Comparison of ENCODE assay signal across 9 cellular contexts in the genomic region with DNA sequence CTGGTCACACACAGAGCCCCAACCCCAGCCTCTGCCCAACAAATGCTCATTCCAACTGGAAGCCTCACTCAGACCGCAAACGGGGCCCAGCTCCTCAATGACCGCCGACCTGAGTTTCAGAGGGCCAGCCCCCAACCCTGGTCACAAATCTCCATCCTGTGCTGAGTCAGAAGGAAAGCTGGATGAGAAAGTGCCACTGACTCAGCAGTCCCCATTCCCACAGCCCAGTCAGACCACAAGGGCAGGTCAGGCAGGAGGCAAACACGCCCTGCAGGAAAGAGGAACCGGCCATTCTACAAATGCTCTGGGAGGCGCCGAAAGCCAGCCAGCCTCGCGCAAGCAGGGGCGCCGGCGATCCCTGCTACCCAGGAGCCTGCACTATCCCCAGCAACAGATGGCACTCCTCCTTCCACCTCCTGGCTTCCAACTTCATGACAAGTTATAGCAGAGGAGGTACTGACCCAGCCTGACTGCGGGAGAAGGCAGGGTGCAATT. TPM values are rescaled to one million over a fixed set of nuclear protein-coding genes. Genes with fewer than 3 reads are reported as not detected.
A peak's percentile ranks its signal among the peaks of the same experiment; 100 is the strongest.
DNase-seq lines count a peak whose midpoint lies in the region; TF ChIP-seq lines count a peak whose summit lies in the region.
"Had no signal": no experiment of that assay in that cellular context is flagged by ENCODE, and none has a peak within 500 bp of the region (broad histone marks: within the 10 kb centered on the region; RNA-seq: fewer than 3 reads in every experiment).

No MANE protein-coding gene starts in this region.

- no peak overlapping the region for H3K4me3 ChIP-seq in Caco-2 (ENCODE audit: low read depth, low read length)
- H3K4me3 ChIP-seq in choroid plexus epithelial cell (ENCODE audit: low read depth, low read length), result no peak overlapping the region
- H3K4me3 ChIP-seq in HAP-1, result no peak overlapping the region

- intact Hi-C loops in Caco-2 (cut with micrococcal nuclease; ENCODE audit: unreplicated experiment), result no loop called here

- H3K4me1 ChIP-seq in Caco-2 (no peaks in the 10 kb centered on the region), HAP-1 (no peaks in the 10 kb centered on the region)

- H3K27me3 Mint-ChIP-seq in Caco-2 (ENCODE audit: insufficient read depth, unreplicated experiment), result no peaks in the 10 kb centered on the region
- no peaks in the 10 kb centered on the region for H3K27me3 Mint-ChIP-seq in nephron (ENCODE audit: low read depth)

- H3K9me3 ChIP-seq in Caco-2 (no peaks in the 10 kb centered on the region), HAP-1 (no peaks in the 10 kb centered on the region)

- no TSS peak for BruUV-seq in Caco-2 (replicated peaks; lab: Mats Ljungman, UMichigan)

- H3K4me1 Mint-ChIP-seq in Caco-2 (ENCODE audit: low read depth, unreplicated experiment) (peaks cover 9% of the 10 kb centered on the region), nephron (peaks cover 28% of the 10 kb centered on the region)

- no peak overlapping the region for H3K4me3 Mint-ChIP-seq in Caco-2 (ENCODE audit: unreplicated experiment)
- no peak overlapping the region for H3K4me3 Mint-ChIP-seq in nephron

- H3K27ac Mint-ChIP-seq in Caco-2 (ENCODE audit: unreplicated experiment), result peak overlapping the region; percentile 21
- peak overlapping the region in 2 of 3 experiments; percentile 15 to 37 for H3K27ac Mint-ChIP-seq in nephron

- H3K27me3 ChIP-seq in Caco-2 (replicated peaks; ENCODE audit: control insufficient read depth, insufficient read depth, low read length) (no peaks in the 10 kb centered on the region), HAP-1 (ENCODE audit: low read depth) (no peaks in the 10 kb centered on the region)

- POLR2A ChIA-PET in Caco-2 (lab: Charles Lee) (no interaction called here), HEK293T (lab: Yijun Ruan, JAX) (interaction anchor here (0.8 to 1.3 kb wide), 2 partner anchors 11 to 54 kb away, joined by 3 read pairs; no protein-coding TSS in a partner anchor)

- CTCF ChIA-PET in Caco-2 (lab: Charles Lee), result interaction anchor here (0.6 kb wide), 2 partner anchors 13 to 34 kb away, joined by 3 read pairs; no protein-coding TSS in a partner anchor
- CTCF ChIA-PET in HEK293T (lab: Yijun Ruan, JAX), result interaction anchor here (0.8 to 1.2 kb wide), 2 partner anchors 27 to 69 kb away, joined by 3 to 4 read pairs; no protein-coding TSS in a partner anchor

- in situ Hi-C loops in HAP-1 (cut with MboI; ENCODE audit: low sequenced_read_pairs), result no loop called here

- H3K9me3 Mint-ChIP-seq in Caco-2 (ENCODE audit: unreplicated experiment), result no peaks in the 10 kb centered on the region
- H3K9me3 Mint-ChIP-seq in nephron, result no peaks in the 10 kb centered on the region

- TF ChIP-seq CTCF in Caco-2 (IDR thresholded peaks at IDR 0.05; ENCODE audit: insufficient read depth in 1 of 2, low read depth in 1 of 2, low read length in 1 of 2, severe bottlenecking in 1 of 2, unreplicated experiment in 1 of 2) (no peak), choroid plexus epithelial cell (conservative IDR thresholded peaks at IDR 0.05; ENCODE audit: low read depth, low read length) (no peak), nephron (IDR thresholded peaks at IDR 0.05; ENCODE audit: unreplicated experiment in 3 of 3) (no peak)

- H3K36me3 ChIP-seq in Caco-2 (ENCODE audit: control insufficient read depth, insufficient read depth, low read length), result peaks cover 8% of the 10 kb centered on the region
- peaks cover 90% of the 10 kb centered on the region for H3K36me3 ChIP-seq in HAP-1 (replicated peaks)

- H3K36me3 Mint-ChIP-seq in Caco-2 (ENCODE audit: insufficient read depth, unreplicated experiment) (peaks cover 91% of the 10 kb centered on the region), nephron (ENCODE audit: low read depth) (peaks cover 47% of the 10 kb centered on the region)

- DNase-seq in Caco-2 (peak in 1 of 2 experiments; percentile 43), NOMO-1 (lab: John Stamatoyannopoulos, UW; ENCODE audit: unreplicated experiment in 2 of 2) (peak; percentile 88 to 89), choroid plexus epithelial cell (ENCODE audit: low read depth) (peak; percentile 93), HEK293T (ENCODE audit: extremely low spot score) (no peak), HAP-1 (ENCODE audit: low spot score in 2 of 2) (no peak), NCI-H1417 (lab: John Stamatoyannopoulos, UW) (no peak)
- no peak for DNase-seq in activated effector memory CD4-positive, alpha-beta T cell treated with Interleukin-2 at 50 U/mL for 16 hours
- DNase-seq: central memory CD4-positive, alpha-beta T cell had no signal

TF ChIP-seq in HEK293T, 16 proteins besides CTCF, POLR2A, EP300 and RAD21:
- no peak for TF ChIP-seq HDGF (IDR thresholded peaks at IDR 0.05; ENCODE audit: borderline replicate concordance)
- TF ChIP-seq L3MBTL2 (conservative IDR thresholded peaks at IDR 0.05), result no peak
- TF ChIP-seq SUZ12 (IDR thresholded peaks at IDR 0.05), result no peak
- TF ChIP-seq CTBP1 (IDR thresholded peaks at IDR 0.05; ENCODE audit: borderline replicate concordance), result no peak
- no peak for TF ChIP-seq FOXM1 (IDR thresholded peaks at IDR 0.05; ENCODE audit: borderline replicate concordance)
- no peak for TF ChIP-seq LEF1 (IDR thresholded peaks at IDR 0.05; ENCODE audit: borderline replicate concordance)
- no peak for TF ChIP-seq ARNT (IDR thresholded peaks at IDR 0.05)
- TF ChIP-seq SP1 (IDR thresholded peaks at IDR 0.05), result no peak
- TF ChIP-seq FOXA1 (IDR thresholded peaks at IDR 0.05), result no peak
- TF ChIP-seq TARDBP (IDR thresholded peaks at IDR 0.05), result no peak
- TF ChIP-seq ZNF384 (IDR thresholded peaks at IDR 0.05), result no peak
- TF ChIP-seq FOXK2 (IDR thresholded peaks at IDR 0.05), result no peak
- TF ChIP-seq ELF4 (IDR thresholded peaks at IDR 0.05), result no peak
- TF ChIP-seq BHLHE40 (IDR thresholded peaks at IDR 0.05; ENCODE audit: borderline replicate concordance), result no peak
- no peak for TF ChIP-seq PKNOX1 (IDR thresholded peaks at IDR 0.05)
- no peak for TF ChIP-seq NFRKB (IDR thresholded peaks at IDR 0.05)

RNA-seq across cellular contexts. Expression of gene PRKD2, which starts 14.1 kb away (rescaled TPM):
- total RNA-seq in Caco-2 (2022), result 45.4 and 48.4 TPM in 2 replicates

RNA-seq across cellular contexts. Expression of gene FKRP, which starts 14.8 kb away (rescaled TPM):
- total RNA-seq in Caco-2 (2022), result 30.6 and 33.1 TPM in 2 replicates

RNA-seq across cellular contexts. Expression of gene STRN4, which starts 15.2 kb away (rescaled TPM):
- total RNA-seq in Caco-2 (2022), result 151 and 162 TPM in 2 replicates

RNA-seq across cellular contexts. Expression of gene SLC1A5, which starts 57.3 kb away (rescaled TPM):
- total RNA-seq in Caco-2 (2022), result 497 and 512 TPM in 2 replicates

Comparison
In these comparisons a context has a peak if more than half of its experiments do, and no peak if none do; other contexts are left out.
1. DNase-seq: peak in NOMO-1 (2 of 2) and choroid plexus epithelial cell (single experiment); none in HEK293T (single experiment), HAP-1 (0 of 2), activated effector memory CD4-positive, alpha-beta T cell treated with Interleukin-2 at 50 U/mL for 16 hours (single experiment) and NCI-H1417 (0 of 3).